In genomic region chr4:141027421-141027820, GRCh38 we compare ENCODE assay signal across 2 cellular contexts.
A peak's percentile ranks its signal among the peaks of the same experiment; 100 is the strongest.
TF ChIP-seq lines count a peak whose summit lies in the region.

No MANE protein-coding gene starts in this region.

TF ChIP-seq in HEK293, 187 proteins besides CTCF, POLR2A, EP300 and RAD21 (continued from another document):
- peak; percentile 92 for TF ChIP-seq SCRT2 (tag by site-specific recombination; IDR thresholded peaks at IDR 0.05)

TF ChIP-seq in SK-N-SH treated with all-trans-retinoic acid at 6 μM for 48 hours, 23 proteins besides CTCF, POLR2A, EP300 and RAD21 (continued from another document):
- TF ChIP-seq CREB5 (CRISPR knock-in tag; IDR thresholded peaks at IDR 0.05; ENCODE audit: low read depth) (no peak), ZC3H10 (CRISPR knock-in tag; IDR thresholded peaks at IDR 0.05) (no peak), ZNF8 (CRISPR knock-in tag; IDR thresholded peaks at IDR 0.05) (no peak), CSDC2 (CRISPR knock-in tag; IDR thresholded peaks at IDR 0.05) (no peak), ZFP30 (CRISPR knock-in tag; IDR thresholded peaks at IDR 0.05) (no peak), ZFP3 (CRISPR knock-in tag; IDR thresholded peaks at IDR 0.05) (no peak), ISL1 (CRISPR knock-in tag; IDR thresholded peaks at IDR 0.05) (no peak), PATZ1 (CRISPR knock-in tag; IDR thresholded peaks at IDR 0.05; ENCODE audit: borderline replicate concordance) (no peak)
